In the genomic region with DNA sequence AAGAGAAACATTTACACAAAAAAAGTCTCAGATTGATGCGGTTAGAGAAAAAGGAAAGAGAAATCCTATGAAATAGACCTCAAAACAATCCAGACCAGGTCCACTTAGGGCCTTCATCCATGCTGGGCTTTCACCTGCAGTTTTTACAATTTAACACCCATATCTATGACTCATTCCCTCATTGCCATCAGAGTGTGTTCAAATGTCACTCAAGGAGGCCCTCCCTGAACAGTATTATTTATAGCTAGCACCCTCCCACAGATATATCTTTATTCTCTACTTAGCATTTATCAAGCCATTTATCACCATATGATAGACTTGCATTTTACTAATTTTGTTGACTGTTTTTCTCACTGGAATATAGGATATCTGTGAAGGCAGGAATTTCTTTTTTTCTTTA, we compare ENCODE assay signal across 33 cellular contexts. TPM values are rescaled to one million over a fixed set of nuclear protein-coding genes. Genes with fewer than 3 reads are reported as not detected.
DNase-seq lines count a peak whose midpoint lies in the region; ATAC-seq, FAIRE-seq and TF ChIP-seq lines count a peak whose summit lies in the region.
"Had no signal": no experiment of that assay in that cellular context is flagged by ENCODE, and none has a peak within 500 bp of the region (broad histone marks: within the 10 kb centered on the region; RNA-seq: fewer than 3 reads in every experiment).

No MANE protein-coding gene starts in this region.

- H3K4me3 Mint-ChIP-seq in activated CD4-positive, alpha-beta T cell treated with anti-CD3 and anti-CD28 coated beads for 36 hours, result no peak overlapping the region
- no peak overlapping the region for H3K4me3 Mint-ChIP-seq in activated CD8-positive, alpha-beta T cell treated with anti-CD3 and anti-CD28 coated beads for 36 hours
- H3K4me3 Mint-ChIP-seq: CD8-positive, alpha-beta memory T cell; GM23338; naive B cell; WTC11 had no signal

- H3K4me1 ChIP-seq in keratinocyte (ENCODE audit: control insufficient read depth, extremely low read depth, insufficient read depth, low read length), result peaks cover 27% of the 10 kb centered on the region
- H3K4me1 ChIP-seq in HAP-1, result no peaks in the 10 kb centered on the region
- H3K4me1 ChIP-seq: stomach, tibial nerve had no signal

- no peak overlapping the region for H3K9ac ChIP-seq in keratinocyte (ENCODE audit: control insufficient read depth, extremely low read depth, insufficient read depth, low read length)

- no peaks in the 10 kb centered on the region for H3K9me1 ChIP-seq in keratinocyte (ENCODE audit: control insufficient read depth, extremely low read depth, insufficient read depth, low read length)

- no peaks in the 10 kb centered on the region for H3K36me3 Mint-ChIP-seq in activated CD4-positive, alpha-beta T cell treated with anti-CD3 and anti-CD28 coated beads for 36 hours (ENCODE audit: low read depth)
- H3K36me3 Mint-ChIP-seq in activated CD8-positive, alpha-beta T cell treated with anti-CD3 and anti-CD28 coated beads for 36 hours (ENCODE audit: low read depth), result peaks cover 2% of the 10 kb centered on the region
- H3K36me3 Mint-ChIP-seq: CD8-positive, alpha-beta memory T cell; naive B cell; WTC11 had no signal

- ATAC-seq in activated CD4-positive, alpha-beta T cell treated with anti-CD3 and anti-CD28 coated beads for 36 hours, result no peak
- peak; percentile 66 for ATAC-seq in activated CD8-positive, alpha-beta T cell treated with anti-CD3 and anti-CD28 coated beads for 36 hours
- ATAC-seq: GM23338, HepG2, WTC11 had no signal

- H2AFZ ChIP-seq in keratinocyte (ENCODE audit: control insufficient read depth, low read length), result no peak overlapping the region
- H2AFZ ChIP-seq: GM23338 had no signal

- FAIRE-seq in H54 (lab: Jason Lieb, UNC), result peak; percentile 45
- no peak for FAIRE-seq in keratinocyte (lab: Jason Lieb, UNC)
- FAIRE-seq: bronchial epithelial cell, GM19239, HepG2 had no signal

- peak overlapping the region; percentile 55 for H3K27ac Mint-ChIP-seq in activated CD4-positive, alpha-beta T cell treated with anti-CD3 and anti-CD28 coated beads for 36 hours
- H3K27ac Mint-ChIP-seq in activated CD8-positive, alpha-beta T cell treated with anti-CD3 and anti-CD28 coated beads for 36 hours, result peak overlapping the region; percentile 78
- H3K27ac Mint-ChIP-seq: CD8-positive, alpha-beta memory T cell; GM23338; naive B cell; WTC11 had no signal

- no peaks in the 10 kb centered on the region for H3K36me3 ChIP-seq in keratinocyte (ENCODE audit: control insufficient read depth in 2 of 2, extremely low read depth in 1 of 2, insufficient read depth in 2 of 2, low read length in 2 of 2)
- H3K36me3 ChIP-seq in HAP-1 (replicated peaks), result no peaks in the 10 kb centered on the region
- H3K36me3 ChIP-seq: stomach, tibial nerve had no signal

- no peak for TF ChIP-seq CTCF in activated CD8-positive, alpha-beta T cell treated with anti-CD3 and anti-CD28 coated beads for 36 hours (IDR thresholded peaks at IDR 0.05)
- TF ChIP-seq CTCF in keratinocyte (optimal IDR thresholded peaks at IDR 0.05 in 1 of 3, IDR thresholded peaks at IDR 0.05 in 1 of 3, conservative IDR thresholded peaks at IDR 0.05 in 1 of 3; ENCODE audit: extremely low read depth in 1 of 3, insufficient read depth in 2 of 3, low read length in 3 of 3) (no peak), GM20000 (IDR thresholded peaks at IDR 0.05; ENCODE audit: extremely low read depth, missing control alignments) (no peak)

- H3K4me3 ChIP-seq in keratinocyte (ENCODE audit: control insufficient read depth in 2 of 3, extremely low read depth in 1 of 3, insufficient read depth in 2 of 3, low read depth in 1 of 3, low read length in 3 of 3), result no peak overlapping the region
- H3K4me3 ChIP-seq in HAP-1, result no peak overlapping the region
- H3K4me3 ChIP-seq: coronary artery, GM23338, SK-N-MC, stomach, tibial nerve had no signal

- dilution Hi-C loops in keratinocyte (cut with MboI; ENCODE audit: extremely low pct_ligation_motif_present, low sequenced_read_pairs), result no loop called here

- no peak for DNase-seq in activated CD4-positive, alpha-beta T cell treated with anti-CD3 and anti-CD28 coated beads for 36 hours
- no peak for DNase-seq in activated CD4-positive, alpha-beta T cell treated with anti-CD3 and anti-CD28 coated beads for 1 hour
- DNase-seq in H54 (ENCODE audit: insufficient read length, low spot score), result no peak
- peak; percentile 8 for DNase-seq in activated CD8-positive, alpha-beta T cell treated with anti-CD3 and anti-CD28 coated beads for 36 hours
- no peak for DNase-seq in keratinocyte (ENCODE audit: low read depth, low spot score)
- no peak for DNase-seq in GM20000 (ENCODE audit: low spot score)
- no peak for DNase-seq in pons (ENCODE audit: low spot score)
- no peak for DNase-seq in HAP-1 (ENCODE audit: low spot score in 2 of 2)
- DNase-seq: 8988T; activated CD8-positive, alpha-beta memory T cell treated with anti-CD3 and anti-CD28 coated beads for 24 hours; CD8-positive, alpha-beta memory T cell; DMS79; glutamatergic neuron; left cardiac atrium; naive B cell; NCI-H1105; NCI-H2081 treated with DMSO at 0.1 percent for 48 hours; NCI-H510A; stimulated activated CD4-positive, alpha-beta T cell treated with anti-CD3 and anti-CD28 coated beads, Interleukin-4, amount 100 ng/mL, for 1 hour; stomach; T-helper 9 cell had no signal

- intact Hi-C loops in activated CD4-positive, alpha-beta T cell treated with anti-CD3 and anti-CD28 coated beads for 36 hours (cut with DNase I, micrococcal nuclease), result loop anchor here in 1 of 2 experiments (5.0 to 10.0 kb wide), 3 partner anchors 365 to 1005 kb away; no protein-coding TSS in a partner anchor
- intact Hi-C loops in activated CD8-positive, alpha-beta T cell treated with anti-CD3 and anti-CD28 coated beads for 36 hours (cut with micrococcal nuclease), result no loop called here

- no peaks in the 10 kb centered on the region for H3K79me2 ChIP-seq in keratinocyte (ENCODE audit: control insufficient read depth, insufficient read depth, low read length)

- H3K4me2 ChIP-seq in keratinocyte (ENCODE audit: control insufficient read depth, extremely low read depth, insufficient read depth, low read depth, low read length), result no peak overlapping the region
- H3K4me2 ChIP-seq: GM23338 had no signal

- H3K27me3 ChIP-seq in keratinocyte (ENCODE audit: control insufficient read depth, extremely low read depth, insufficient read depth, low read length) (no peaks in the 10 kb centered on the region), HAP-1 (ENCODE audit: low read depth) (no peaks in the 10 kb centered on the region)
- H3K27me3 ChIP-seq: stomach, tibial nerve had no signal

- peaks cover 3% of the 10 kb centered on the region for H3K9me3 Mint-ChIP-seq in activated CD4-positive, alpha-beta T cell treated with anti-CD3 and anti-CD28 coated beads for 36 hours (ENCODE audit: low read depth)
- H3K9me3 Mint-ChIP-seq in activated CD8-positive, alpha-beta T cell treated with anti-CD3 and anti-CD28 coated beads for 36 hours, result peaks cover 7% of the 10 kb centered on the region
- H3K9me3 Mint-ChIP-seq: GM23338, WTC11 had no signal

- H4K20me1 ChIP-seq in keratinocyte (ENCODE audit: control insufficient read depth, extremely low read depth, insufficient read depth, low read length), result no peaks in the 10 kb centered on the region

- peaks cover 22% of the 10 kb centered on the region for H3K4me1 Mint-ChIP-seq in activated CD4-positive, alpha-beta T cell treated with anti-CD3 and anti-CD28 coated beads for 36 hours
- peaks cover 25% of the 10 kb centered on the region for H3K4me1 Mint-ChIP-seq in activated CD8-positive, alpha-beta T cell treated with anti-CD3 and anti-CD28 coated beads for 36 hours (ENCODE audit: low read depth)
- H3K4me1 Mint-ChIP-seq: GM23338, naive B cell, WTC11 had no signal

- TF ChIP-seq POLR2A in H54 (IDR thresholded peaks at IDR 0.05; ENCODE audit: low read depth, low read length), result no peak

- in situ Hi-C loops in HAP-1 (cut with MboI; ENCODE audit: low sequenced_read_pairs), result no loop called here

- POLR2A ChIA-PET in activated CD4-positive, alpha-beta T cell treated with anti-CD3 and anti-CD28 coated beads for 36 hours (lab: Charles Lee), result no interaction called here
- POLR2A ChIA-PET in activated CD8-positive, alpha-beta T cell treated with anti-CD3 and anti-CD28 coated beads for 36 hours (lab: Charles Lee), result no interaction called here

- H3K9me3 ChIP-seq in keratinocyte (ENCODE audit: control insufficient read depth, low read depth, low read length) (no peaks in the 10 kb centered on the region), HAP-1 (peaks cover 1% of the 10 kb centered on the region; the same call in 1 of the 2 replicates)
- H3K9me3 ChIP-seq: tibial nerve had no signal

- H3K27me3 Mint-ChIP-seq in activated CD4-positive, alpha-beta T cell treated with anti-CD3 and anti-CD28 coated beads for 36 hours, result peaks cover 9% of the 10 kb centered on the region
- peaks cover 6% of the 10 kb centered on the region for H3K27me3 Mint-ChIP-seq in activated CD8-positive, alpha-beta T cell treated with anti-CD3 and anti-CD28 coated beads for 36 hours
- H3K27me3 Mint-ChIP-seq: naive B cell had no signal

- CTCF ChIA-PET in activated CD4-positive, alpha-beta T cell treated with anti-CD3 and anti-CD28 coated beads for 36 hours (lab: Charles Lee), result interaction anchor here (0.6 kb wide), 1 partner anchor 135 kb away, joined by 5 read pairs; no protein-coding TSS in a partner anchor
- CTCF ChIA-PET in activated CD8-positive, alpha-beta T cell treated with anti-CD3 and anti-CD28 coated beads for 36 hours (lab: Charles Lee), result no interaction called here

- H3K27ac ChIP-seq in keratinocyte (ENCODE audit: control insufficient read depth, insufficient read depth, low read length), result peak overlapping the region; percentile 81
- H3K27ac ChIP-seq: coronary artery, SK-N-MC, stomach, tibial nerve had no signal

RNA-seq across cellular contexts. Expression of gene KRTAP21-3, which starts 0.8 kb away (rescaled TPM):
- total RNA-seq in activated CD4-positive, alpha-beta T cell treated with anti-CD3 and anti-CD28 coated beads for 36 hours, result not detected
- not detected for total RNA-seq in activated CD8-positive, alpha-beta T cell treated with anti-CD3 and anti-CD28 coated beads for 36 hours
- polyA plus RNA-seq in keratinocyte, result not detected in 3 replicates
- not detected for polyA plus RNA-seq in keratinocyte (2011; ENCODE audit: low read depth)
- polyA plus RNA-seq in keratinocyte (2011; cell fraction: cytosol; rRNA removed), result not detected in 2 replicates
- not detected in 2 replicates for polyA plus RNA-seq in keratinocyte (2011; cell fraction: nucleus; rRNA removed)
- polyA plus RNA-seq in keratinocyte (2012; ENCODE audit: low replicate concordance), result not detected in 2 replicates
- not detected in 3 replicates for polyA minus RNA-seq in keratinocyte
- not detected for polyA minus RNA-seq in keratinocyte (2011; cell fraction: cytosol; rRNA and poly(A)+ RNA removed)
- not detected in 2 replicates for polyA minus RNA-seq in keratinocyte (2011; cell fraction: nucleus; rRNA and poly(A)+ RNA removed)
- total RNA-seq: bronchial epithelial cell; CD8-positive, alpha-beta memory T cell; GM23338; HepG2; left cardiac atrium; LHCN-M2; mesenteric fat pad; renal cortical epithelial cell; RPMI7951; stomach; tibial nerve; WTC11 had no signal
- polyA plus RNA-seq: CD8-positive, alpha-beta memory T cell; GM23338; HepG2; stomach had no signal

RNA-seq across cellular contexts. Expression of gene KRTAP21-2, which starts 27.7 kb away (rescaled TPM):
- not detected for total RNA-seq in activated CD4-positive, alpha-beta T cell treated with anti-CD3 and anti-CD28 coated beads for 36 hours
- total RNA-seq in activated CD8-positive, alpha-beta T cell treated with anti-CD3 and anti-CD28 coated beads for 36 hours, result not detected
- not detected in 3 replicates for polyA plus RNA-seq in keratinocyte
- 1.1 TPM for polyA plus RNA-seq in keratinocyte (2011; ENCODE audit: low read depth)
- not detected in 2 replicates for polyA plus RNA-seq in keratinocyte (2011; cell fraction: cytosol; rRNA removed)
- polyA plus RNA-seq in keratinocyte (2011; cell fraction: nucleus; rRNA removed), result 0.67 TPM in 1 of 2 replicates, not detected in the other
- 1.9 TPM in 1 of 2 replicates, not detected in the other for polyA plus RNA-seq in keratinocyte (2012; ENCODE audit: low replicate concordance)
- not detected in 3 replicates for polyA minus RNA-seq in keratinocyte
- polyA minus RNA-seq in keratinocyte (2011; cell fraction: cytosol; rRNA and poly(A)+ RNA removed), result not detected
- polyA minus RNA-seq in keratinocyte (2011; cell fraction: nucleus; rRNA and poly(A)+ RNA removed), result not detected in 2 replicates
- total RNA-seq: bronchial epithelial cell; CD8-positive, alpha-beta memory T cell; GM23338; HepG2; left cardiac atrium; LHCN-M2; mesenteric fat pad; renal cortical epithelial cell; RPMI7951; stomach; tibial nerve; WTC11 had no signal
- polyA plus RNA-seq: CD8-positive, alpha-beta memory T cell; GM23338; HepG2; stomach had no signal

RNA-seq across cellular contexts. Expression of gene KRTAP21-1, which starts 35.8 kb away (rescaled TPM):
- not detected for total RNA-seq in activated CD4-positive, alpha-beta T cell treated with anti-CD3 and anti-CD28 coated beads for 36 hours
- total RNA-seq in activated CD8-positive, alpha-beta T cell treated with anti-CD3 and anti-CD28 coated beads for 36 hours, result not detected
- not detected in 3 replicates for polyA plus RNA-seq in keratinocyte
- polyA plus RNA-seq in keratinocyte (2011; ENCODE audit: low read depth), result not detected
- not detected in 2 replicates for polyA plus RNA-seq in keratinocyte (2011; cell fraction: cytosol; rRNA removed)
- polyA plus RNA-seq in keratinocyte (2011; cell fraction: nucleus; rRNA removed), result not detected in 2 replicates
- polyA plus RNA-seq in keratinocyte (2012; ENCODE audit: low replicate concordance), result not detected in 2 replicates
- not detected in 3 replicates for polyA minus RNA-seq in keratinocyte
- not detected for polyA minus RNA-seq in keratinocyte (2011; cell fraction: cytosol; rRNA and poly(A)+ RNA removed)
- not detected in 2 replicates for polyA minus RNA-seq in keratinocyte (2011; cell fraction: nucleus; rRNA and poly(A)+ RNA removed)
- total RNA-seq: bronchial epithelial cell; CD8-positive, alpha-beta memory T cell; GM23338; HepG2; left cardiac atrium; LHCN-M2; mesenteric fat pad; renal cortical epithelial cell; RPMI7951; stomach; tibial nerve; WTC11 had no signal
- polyA plus RNA-seq: CD8-positive, alpha-beta memory T cell; GM23338; HepG2; stomach had no signal
